Comparison of ENCODE assay signal across 18 cellular contexts in the genomic region with DNA sequence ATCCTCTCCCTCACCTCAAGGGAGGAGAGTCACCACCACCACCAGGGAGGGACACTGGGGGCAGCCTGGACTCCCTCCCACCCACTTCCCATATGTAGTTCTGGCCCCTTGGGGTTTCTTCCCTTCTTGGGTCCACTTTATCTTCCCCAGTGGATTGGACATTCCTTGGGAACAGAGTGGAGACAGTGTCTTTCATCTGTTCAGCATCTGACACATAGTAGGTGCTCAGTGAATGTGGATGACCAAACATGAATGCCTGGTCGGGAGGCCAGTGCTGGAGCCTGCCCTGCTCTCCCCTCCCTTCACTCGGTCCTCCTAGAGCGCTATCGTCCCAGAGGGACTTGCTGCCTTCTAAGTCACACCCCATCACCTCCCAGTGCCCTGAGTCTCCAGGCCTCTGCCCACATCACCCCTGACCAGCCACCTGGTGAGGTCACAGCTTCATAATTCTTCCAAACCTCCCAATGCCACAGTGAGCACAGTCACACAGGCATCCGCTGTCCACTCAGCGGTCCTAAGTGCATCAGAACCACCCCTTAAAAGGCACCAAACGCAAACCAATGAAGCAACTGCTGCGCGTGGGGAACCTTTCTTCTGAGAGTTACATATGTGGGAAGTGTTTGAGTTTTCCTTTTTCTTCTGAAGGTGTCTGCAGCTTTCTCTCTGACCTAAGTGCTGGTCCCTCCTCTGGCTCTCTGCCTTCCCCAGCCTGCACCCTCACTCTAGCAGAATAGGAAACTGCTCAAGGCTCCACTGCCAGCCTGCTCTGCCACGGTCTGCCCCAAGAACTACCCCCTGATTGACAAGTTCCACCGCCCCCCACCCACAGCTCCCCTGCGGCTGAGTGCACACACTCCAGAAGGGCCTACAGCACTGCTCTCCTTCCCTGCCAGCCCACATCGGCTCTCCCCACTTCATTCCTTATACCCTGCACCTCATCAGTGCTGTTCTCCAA. TPM values are rescaled to one million over a fixed set of nuclear protein-coding genes. Genes with fewer than 3 reads are reported as not detected.
A peak's percentile ranks its signal among the peaks of the same experiment; 100 is the strongest.
DNase-seq lines count a peak whose midpoint lies in the region; ATAC-seq and TF ChIP-seq lines count a peak whose summit lies in the region.
"Had no signal": no experiment of that assay in that cellular context is flagged by ENCODE, and none has a peak within 500 bp of the region (broad histone marks: within the 10 kb centered on the region; RNA-seq: fewer than 3 reads in every experiment).

No MANE protein-coding gene starts in this region.

- peaks cover 19% of the 10 kb centered on the region for H3K36me3 Mint-ChIP-seq in chondrocyte (ENCODE audit: low read depth)
- H3K36me3 Mint-ChIP-seq in neural crest cell (ENCODE audit: low read depth): no peaks in the 10 kb centered on the region
- H3K36me3 Mint-ChIP-seq: CD8-positive, alpha-beta memory T cell had no signal

- H3K36me3 ChIP-seq in right atrium auricular region: peaks cover 18% of the 10 kb centered on the region
- peaks cover 0 to 71% (median 47%) of the 10 kb centered on the region in 4 donors for H3K36me3 ChIP-seq in esophagus muscularis mucosa

- TF ChIP-seq EP300 in esophagus muscularis mucosa (IDR thresholded peaks at IDR 0.05): no peak

- TF ChIP-seq POLR2A in esophagus muscularis mucosa (IDR thresholded peaks at IDR 0.05; ENCODE audit: low read depth) (no peak), erythroblast (IDR thresholded peaks at IDR 0.05; ENCODE audit: low read length) (no peak)

- H3K27ac Mint-ChIP-seq in chondrocyte (ENCODE audit: unreplicated experiment): no peak overlapping the region
- H3K27ac Mint-ChIP-seq in neural crest cell (ENCODE audit: unreplicated experiment): peak overlapping the region; percentile 37

- WGBS in esophagus muscularis mucosa: 89% methylated on average over 13 of the region's 13 CpGs

- H3K27me3 Mint-ChIP-seq in chondrocyte (ENCODE audit: low read depth) (no peaks in the 10 kb centered on the region), neural crest cell (ENCODE audit: low read depth) (no peaks in the 10 kb centered on the region)

- no peaks in the 10 kb centered on the region for H3K9me3 ChIP-seq in right atrium auricular region
- no peaks in the 10 kb centered on the region for H3K9me3 ChIP-seq in esophagus muscularis mucosa

- H3K27me3 ChIP-seq in right atrium auricular region: no peaks in the 10 kb centered on the region
- no peaks in the 10 kb centered on the region for H3K27me3 ChIP-seq in esophagus muscularis mucosa

- no peak overlapping the region for H3K27ac ChIP-seq in right atrium auricular region
- H3K27ac ChIP-seq in esophagus muscularis mucosa (replicated peaks in 1 of 4): no peak overlapping the region
- H3K27ac ChIP-seq: PC-9 had no signal

- H3K9me3 Mint-ChIP-seq in chondrocyte (ENCODE audit: low read depth): no peaks in the 10 kb centered on the region
- H3K9me3 Mint-ChIP-seq in neural crest cell: no peaks in the 10 kb centered on the region
- H3K9me3 Mint-ChIP-seq: CD8-positive, alpha-beta memory T cell; H9 had no signal

- H3K4me3 Mint-ChIP-seq in chondrocyte (ENCODE audit: unreplicated experiment) (no peak overlapping the region), neural crest cell (no peak overlapping the region)
- H3K4me3 Mint-ChIP-seq: H9 had no signal

- ATAC-seq in Right ventricle myocardium superior (ENCODE audit: poor library complexity): no peak
- ATAC-seq in HG02885 (IDR thresholded peaks at IDR 0.05; ENCODE audit: poor library complexity, unreplicated experiment): no peak

- intact Hi-C loops in Right ventricle myocardium superior (cut with DNase I): no loop called here
- intact Hi-C loops in esophagus muscularis mucosa (cut with DNase I): loop anchor here (10.0 kb wide), 1 partner anchor 184 kb away; no protein-coding TSS in a partner anchor

- H3K4me1 Mint-ChIP-seq in chondrocyte (ENCODE audit: low read depth): no peaks in the 10 kb centered on the region
- no peaks in the 10 kb centered on the region for H3K4me1 Mint-ChIP-seq in neural crest cell
- H3K4me1 Mint-ChIP-seq: CD8-positive, alpha-beta memory T cell had no signal

- DNase-seq in Right ventricle myocardium superior (peak; percentile 8), right atrium auricular region (ENCODE audit: low spot score) (no peak), chondrocyte (ENCODE audit: low spot score) (peak; percentile 79), neural crest cell (ENCODE audit: low read depth, low spot score) (no peak), esophagus muscularis mucosa (ENCODE audit: extremely low spot score) (no peak), erythroblast (lab: John Stamatoyannopoulos, UW) (no peak)
- no peak for DNase-seq in stimulated activated CD8-positive, alpha-beta memory T cell treated with anti-CD3 and anti-CD28 coated beads, Interleukin-4, amount 100 ng/mL, for 48 hours
- DNase-seq: CD8-positive, alpha-beta memory T cell; DMS79; H9; KBM-7; NCI-H1092; NCI-H146; NCI-H2081 treated with DMSO at 0.1 percent for 48 hours; NCI-H510A; NCI-H774; PC-9 had no signal

- TF ChIP-seq CTCF in right atrium auricular region (IDR thresholded peaks at IDR 0.05): no peak
- no peak for TF ChIP-seq CTCF in chondrocyte (IDR thresholded peaks at IDR 0.05)
- no peak for TF ChIP-seq CTCF in neural crest cell (conservative IDR thresholded peaks at IDR 0.05)
- TF ChIP-seq CTCF in esophagus muscularis mucosa (IDR thresholded peaks at IDR 0.05): no peak

- H3K4me3 ChIP-seq in right atrium auricular region: no peak overlapping the region
- H3K4me3 ChIP-seq in esophagus muscularis mucosa: no peak overlapping the region
- H3K4me3 ChIP-seq: PC-9 had no signal

- H3K4me1 ChIP-seq in right atrium auricular region: no peaks in the 10 kb centered on the region
- peaks cover 0 to 13% (median 7%) of the 10 kb centered on the region in 4 donors for H3K4me1 ChIP-seq in esophagus muscularis mucosa

RNA-seq across cellular contexts. Expression of gene SFXN5, which starts 7.2 kb away (rescaled TPM):
- total RNA-seq in Right ventricle myocardium superior (9.7 TPM), right atrium auricular region (1 to 10 TPM; 4.5 to 5.8 TPM), chondrocyte (10.6 to 18.1 TPM (median 13.5 TPM) in 3 replicates), neural crest cell (21.8 and 23.3 TPM in 2 replicates), esophagus muscularis mucosa (10 to 100 TPM in 1 of 4 donors, 1 to 10 TPM in 3; 5.8 to 10.0 (median 6.8) TPM)

RNA-seq across cellular contexts. Expression of gene RAB11FIP5, which starts 34.0 kb away (rescaled TPM):
- total RNA-seq in Right ventricle myocardium superior: 17.9 TPM
- total RNA-seq in right atrium auricular region: 10 to 100 TPM; 28.6 to 34.1 TPM
- 39.8 to 54.7 TPM (median 53.1 TPM) in 3 replicates for total RNA-seq in chondrocyte
- 6.7 and 10.1 TPM in 2 replicates for total RNA-seq in neural crest cell
- total RNA-seq in esophagus muscularis mucosa: 10 to 100 TPM; 17.0 to 46.4 (median 38.4) TPM

Comparison
In these comparisons a context has a peak if more than half of its experiments do, and no peak if none do; other contexts are left out.
1. DNase-seq: peak in Right ventricle myocardium superior (single experiment) and chondrocyte (single experiment); none in right atrium auricular region (single experiment), neural crest cell (single experiment), esophagus muscularis mucosa (single experiment), stimulated activated CD8-positive, alpha-beta memory T cell treated with anti-CD3 and anti-CD28 coated beads, Interleukin-4, amount 100 ng/mL, for 48 hours (single experiment) and erythroblast (0 of 2).